ENCODE assay signal across 7 cellular contexts in genomic region chr14:92748259-92749016, GRCh38. TPM values are rescaled to one million over a fixed set of nuclear protein-coding genes. Genes with fewer than 3 reads are reported as not detected.
A peak's percentile ranks its signal among the peaks of the same experiment; 100 is the strongest.
DNase-seq lines count a peak whose midpoint lies in the region; ATAC-seq and TF ChIP-seq lines count a peak whose summit lies in the region.

Gene LGMN (minus strand): TSS chr14:92748627. CDS start chr14:92732786, 15,841 bp downstream.

- no peaks in the 10 kb centered on the region for H3K27me3 ChIP-seq in kidney epithelial cell (ENCODE audit: control insufficient read depth, insufficient read depth, low read length)

- no peaks in the 10 kb centered on the region for H3K36me3 ChIP-seq in kidney epithelial cell (ENCODE audit: control insufficient read depth, insufficient read depth, low read length)

- ATAC-seq in GM18511 (IDR thresholded peaks at IDR 0.05; ENCODE audit: unreplicated experiment) (peak; percentile 79), HG02943 (IDR thresholded peaks at IDR 0.05; ENCODE audit: low read depth, unreplicated experiment) (peak; percentile 63)

- H3K4me3 ChIP-seq in kidney epithelial cell (ENCODE audit: low read depth, low read length): peak within 1 kb of the TSS; percentile 69

- peak within 1 kb of the TSS; percentile 83 for H3K27ac ChIP-seq in cingulate gyrus (ENCODE audit: low read depth, low read length)

- TF ChIP-seq CTCF in kidney epithelial cell (IDR thresholded peaks at IDR 0.05; ENCODE audit: insufficient read depth, low read length, poor library complexity, severe bottlenecking): no peak

- peak; percentile 96 for DNase-seq in NCI-H2171 (lab: John Stamatoyannopoulos, UW)
- peak; percentile 88 for DNase-seq in activated CD4-positive, alpha-beta T cell treated with anti-CD3 and anti-CD28 coated beads for 48 hours
- DNase-seq in kidney epithelial cell (ENCODE audit: low read depth): peak; percentile 78
- peak; percentile 63 to 67 for DNase-seq in stimulated activated CD4-positive, alpha-beta T cell treated with anti-CD3 and anti-CD28 coated beads, Interleukin-15, amount 100 ng/mL, for 1 hour (ENCODE audit: low read depth in 1 of 2, low spot score in 1 of 2)

RNA-seq across cellular contexts. Expression of gene LGMN, which starts in this region (rescaled TPM):
- 56.9 and 70.0 TPM in 2 replicates for total RNA-seq in kidney epithelial cell

Comparison
In these comparisons a context has a peak if more than half of its experiments do, and no peak if none do; other contexts are left out.
1. Peak in every context shown above with its lines: DNase-seq, ATAC-seq, H3K4me3 ChIP-seq and H3K27ac ChIP-seq.